8 cellular contexts compared by ENCODE assay signal in genomic region chr6:89940225-89941027, GRCh38. TPM values are rescaled to one million over a fixed set of nuclear protein-coding genes. Genes with fewer than 3 reads are reported as not detected.
DNase-seq lines count a peak whose midpoint lies in the region; FAIRE-seq and TF ChIP-seq lines count a peak whose summit lies in the region.

No MANE protein-coding gene starts in this region.

- POLR2A ChIA-PET in BJ (lab: Charles Lee) = interaction anchor here (0.6 kb wide), 2 partner anchors 184 to 344 kb away, joined by 3 to 4 read pairs; no protein-coding TSS in a partner anchor

- DNase-seq in BJ (ENCODE audit: low read depth) (no peak), GM19239 (ENCODE audit: insufficient read length, low spot score) (peak; percentile 69), HT1080 (ENCODE audit: low read depth) (peak; percentile 75), NOMO-1 (lab: John Stamatoyannopoulos, UW; ENCODE audit: unreplicated experiment in 2 of 2) (peak; percentile 49 to 74), midbrain (lab: John Stamatoyannopoulos, UW) (peak; percentile 82)
- DNase-seq in activated CD8-positive, alpha-beta memory T cell treated with anti-CD3 and anti-CD28 coated beads for 4 hours (ENCODE audit: low read depth in 2 of 2) = peak; percentile 28 to 37
- peak; percentile 52 for DNase-seq in stimulated activated naive CD4-positive, alpha-beta T cell treated with Interleukin-2 at 50 U/mL for 16 hours (lab: John Stamatoyannopoulos, UW)

- peak; percentile 88 for FAIRE-seq in GM19239 (lab: Jason Lieb, UNC)

- no peaks in the 10 kb centered on the region for H3K36me3 ChIP-seq in BJ (ENCODE audit: control insufficient read depth, insufficient read depth, low read length)
- no peaks in the 10 kb centered on the region for H3K36me3 ChIP-seq in endocrine pancreas (ENCODE audit: control insufficient read depth, insufficient read depth, low read length)

- H3K9ac ChIP-seq in endocrine pancreas (ENCODE audit: control insufficient read depth, insufficient read depth, low read length) = peak overlapping the region; percentile 35

- H3K4me1 ChIP-seq in endocrine pancreas (ENCODE audit: control insufficient read depth, insufficient read depth, low read length) = no peaks in the 10 kb centered on the region

- H3K4me3 ChIP-seq in BJ (ENCODE audit: low read depth, low read length) (no peak overlapping the region), endocrine pancreas (ENCODE audit: control insufficient read depth, insufficient read depth, low read length) (peak overlapping the region; percentile 22)

- H3K27me3 ChIP-seq in BJ (ENCODE audit: control insufficient read depth, insufficient read depth, low read length) (peaks cover 2% of the 10 kb centered on the region; the same call in 1 of the 2 replicates), endocrine pancreas (ENCODE audit: control insufficient read depth, insufficient read depth, low read length) (no peaks in the 10 kb centered on the region)

- peak; percentile 82 for TF ChIP-seq CTCF in BJ (IDR thresholded peaks at IDR 0.05; ENCODE audit: insufficient read depth, low read depth, low read length)

- H3K9me3 ChIP-seq in endocrine pancreas (ENCODE audit: control insufficient read depth, low read length) = no peaks in the 10 kb centered on the region

- CTCF ChIA-PET in BJ (lab: Yijun Ruan, JAX) = interaction anchor here (0.6 to 9.0 kb wide), 48 partner anchors 9 to 586 kb away, joined by 3 to 169 read pairs (median 4); no protein-coding TSS in a partner anchor

RNA-seq across cellular contexts. Expression of gene GJA10, which starts 46.2 kb away (rescaled TPM):
- not detected in 2 replicates for polyA plus RNA-seq in BJ (2011; rRNA removed)
- not detected in 2 replicates for polyA minus RNA-seq in BJ (2011; rRNA and poly(A)+ RNA removed)
- not detected in 2 replicates for total RNA-seq in HT1080 (2014; rRNA removed; shearing (Covaris generic))
- not detected in 2 replicates for polyA plus RNA-seq in HT1080 (2015; cell fraction: cytosol; rRNA removed)
- not detected in 2 replicates for polyA plus RNA-seq in HT1080 (2015; cell fraction: nucleus; rRNA removed)
